10 cellular contexts compared by ENCODE assay signal in genomic region chr9:19441730-19442129, GRCh38. TPM values are rescaled to one million over a fixed set of nuclear protein-coding genes. Genes with fewer than 3 reads are reported as not detected.
DNase-seq lines count a peak whose midpoint lies in the region; ATAC-seq and TF ChIP-seq lines count a peak whose summit lies in the region.
"Had no signal": no experiment of that assay in that cellular context is flagged by ENCODE, and none has a peak within 500 bp of the region (broad histone marks: within the 10 kb centered on the region; RNA-seq: fewer than 3 reads in every experiment).

No MANE protein-coding gene starts in this region.

- ATAC-seq in GM18520 (IDR thresholded peaks at IDR 0.05; ENCODE audit: unreplicated experiment) (peak; percentile 74), GM21619 (IDR thresholded peaks at IDR 0.05; ENCODE audit: unreplicated experiment) (peak; percentile 88), HG03571 (IDR thresholded peaks at IDR 0.05; ENCODE audit: unreplicated experiment) (peak; percentile 72)
- ATAC-seq: HCT116 had no signal

- H3K27me3 ChIP-seq in mucosa of rectum (ENCODE audit: control insufficient read depth in 2 of 2, insufficient read depth in 2 of 2, low read length in 2 of 2) (no peaks in the 10 kb centered on the region), dorsolateral prefrontal cortex (no peaks in the 10 kb centered on the region)
- H3K27me3 ChIP-seq: breast epithelium had no signal

- H3K9ac ChIP-seq in mucosa of rectum (ENCODE audit: low read depth in 1 of 2, low read length in 2 of 2) = no peak overlapping the region

- H3K27ac ChIP-seq in mucosa of rectum (ENCODE audit: low read depth in 2 of 2, low read length in 2 of 2) = no peak overlapping the region
- peak overlapping the region in 2 of 59 donors; percentile 2 to 50 for H3K27ac ChIP-seq in dorsolateral prefrontal cortex
- H3K27ac ChIP-seq: breast epithelium had no signal

- no peak for TF ChIP-seq CTCF in dorsolateral prefrontal cortex (IDR thresholded peaks at IDR 0.05 in 54 of 56, conservative IDR thresholded peaks at IDR 0.05 in 2 of 56; ENCODE audit: low read depth in 1 of 56, partially characterized antibody in 56 of 56)

- peaks cover 0 to 2% of the 10 kb centered on the region in 2 donors for H3K4me1 ChIP-seq in mucosa of rectum (ENCODE audit: control insufficient read depth in 2 of 2, insufficient read depth in 2 of 2, low read length in 2 of 2)
- H3K4me1 ChIP-seq: breast epithelium had no signal

- intact Hi-C loops in dorsolateral prefrontal cortex (cut with DNase I) = no loop called here

- peaks cover 0 to under 1% of the 10 kb centered on the region in 2 donors for H3K36me3 ChIP-seq in mucosa of rectum (ENCODE audit: control insufficient read depth in 2 of 2, insufficient read depth in 2 of 2, low read length in 2 of 2)
- H3K36me3 ChIP-seq: breast epithelium had no signal

- peak overlapping the region; percentile 32 to 42 for H3K4me3 ChIP-seq in mucosa of rectum (ENCODE audit: low read length in 2 of 2)
- H3K4me3 ChIP-seq in dorsolateral prefrontal cortex = peak overlapping the region in 3 of 59 donors; percentile 18 to 27 (median 21)
- H3K4me3 ChIP-seq: breast epithelium had no signal

- DNase-seq in dorsolateral prefrontal cortex (no peak), putamen (ENCODE audit: low spot score) (no peak), NOMO-1 (lab: John Stamatoyannopoulos, UW; ENCODE audit: unreplicated experiment in 2 of 2) (no peak), AG20443 (ENCODE audit: low spot score) (no peak)

- no peaks in the 10 kb centered on the region for H3K9me3 ChIP-seq in mucosa of rectum (ENCODE audit: control insufficient read depth in 2 of 2, low read length in 2 of 2)
- H3K9me3 ChIP-seq: breast epithelium had no signal

RNA-seq across cellular contexts. Expression of gene ACER2, which starts 32.9 kb away (rescaled TPM):
- total RNA-seq in dorsolateral prefrontal cortex = 10 to 100 TPM in 39 of 120 experiments, 1 to 10 TPM in 81; 4.6 to 16.6 (median 8.6) TPM
